In the genomic region with DNA sequence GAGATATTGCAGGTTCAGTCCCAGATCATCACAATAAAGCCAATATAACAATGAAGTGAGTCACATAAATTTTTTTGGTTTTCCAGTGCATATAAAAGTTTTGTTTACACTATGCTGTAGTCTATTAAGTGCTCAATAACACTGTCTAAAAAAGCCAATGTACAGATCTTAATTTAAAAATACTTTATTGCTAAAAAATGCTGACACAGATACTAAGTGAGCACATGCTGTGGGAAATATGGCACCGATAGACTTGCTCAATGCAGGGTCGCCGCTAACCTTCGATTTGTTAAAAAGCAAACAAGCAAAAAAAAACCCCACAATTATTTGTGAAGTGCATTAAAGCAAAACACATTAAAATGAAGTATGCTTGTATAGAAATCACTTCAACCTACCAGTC, we compare ENCODE assay signal across 33 cellular contexts.
"Had no signal": no experiment of that assay in that cellular context is flagged by ENCODE, and none has a peak within 500 bp of the region (broad histone marks: within the 10 kb centered on the region; RNA-seq: fewer than 3 reads in every experiment).

No MANE protein-coding gene starts in this region.

- H3K4me3 ChIP-seq: adrenal gland, body of pancreas, breast epithelium had no signal

- ATAC-seq: activated CD8-positive, alpha-beta T cell treated with anti-CD3 and anti-CD28 coated beads for 36 hours; activated naive CD4-positive, alpha-beta T cell treated with anti-CD3 and anti-CD28 coated beads, Interleukin-2, amount 50 U/mL, for 72 hours; activated T-cell treated with anti-CD3 and anti-CD28 coated beads, Interleukin-2, amount 50 U/mL, for 4 hours; activated T-cell treated with anti-CD3 and anti-CD28 coated beads, Interleukin-2, amount 50 U/mL, for 72 hours; activated T-helper 17 cell treated with anti-CD3 and anti-CD28 coated beads, Interleukin-2, amount 50 U/mL, for 72 hours; body of pancreas had no signal

- FAIRE-seq: astrocyte, TTC549 had no signal

- H3K27ac ChIP-seq: adrenal gland, body of pancreas, brain microvascular endothelial cell, breast epithelium, VCaP had no signal

- H3K4me1 ChIP-seq: adrenal gland, breast epithelium had no signal

- DNase-seq: activated B cell treated with CpG ODN at 0.5 μM for 24 hours; activated CD4-positive, alpha-beta memory T cell treated with anti-CD3 and anti-CD28 coated beads for 36 hours; activated CD4-positive, alpha-beta T cell treated with anti-CD3 and anti-CD28 coated beads for 4 hours; activated CD4-positive, alpha-beta T cell treated with anti-CD3 and anti-CD28 coated beads, Interleukin-2, amount 10 ng/mL, durations not matched to agents 24 days and 14 days; activated CD4-positive, alpha-beta T cell treated with anti-CD3 and anti-CD28 coated beads, Interleukin-2, amount 50 U/mL, for 1 hour; activated CD4-positive, alpha-beta T cell treated with anti-CD3 and anti-CD28 coated beads, Interleukin-2, amount 50 U/mL, for 4 hours; activated CD4-positive, CD25-positive, alpha-beta regulatory T cell treated with anti-CD3 and anti-CD28 coated beads, Interleukin-2, amount 50 U/mL, for 72 hours; activated CD8-positive, alpha-beta memory T cell treated with anti-CD3 and anti-CD28 coated beads, Interleukin-2, amount 50 U/mL, for 4 hours; activated CD8-positive, alpha-beta T cell treated with anti-CD3 and anti-CD28 coated beads for 36 hours; activated effector memory CD4-positive, alpha-beta T cell treated with anti-CD3 and anti-CD28 coated beads, Interleukin-2, amount 50 U/mL, for 16 hours; activated gamma-delta T cell treated with Interleukin-2 at 50 U/mL for 16 hours; activated naive CD4-positive, alpha-beta T cell; activated naive CD4-positive, alpha-beta T cell treated with anti-CD3 and anti-CD28 coated beads for 36 hours; activated naive CD4-positive, alpha-beta T cell treated with anti-CD3 and anti-CD28 coated beads, Interleukin-2, amount 50 U/mL, for 16 hours; activated naive CD8-positive, alpha-beta T cell treated with anti-CD3 and anti-CD28 coated beads for 36 hours; activated T-cell treated with anti-CD3 and anti-CD28 coated beads for 4 hours; activated T-cell treated with anti-CD3 and anti-CD28 coated beads, Interleukin-2, amount 50 U/mL, for 1 hour; activated T-cell treated with anti-CD3 and anti-CD28 coated beads, Interleukin-2, amount 50 U/mL, for 4 hours; activated T-cell treated with anti-CD3 and anti-CD28 coated beads, Interleukin-2, amount 50 U/mL, for 72 hours; adrenal gland; amniotic stem cell; aorta; body of pancreas; brain microvascular endothelial cell; central memory CD4-positive, alpha-beta T cell; T-helper 2 cell; T-helper 9 cell had no signal

- H3K9me3 ChIP-seq: adrenal gland, body of pancreas, breast epithelium had no signal

- H3K27me3 ChIP-seq: adrenal gland, body of pancreas, brain microvascular endothelial cell, breast epithelium had no signal

- H3K36me3 ChIP-seq: adrenal gland, brain microvascular endothelial cell, breast epithelium had no signal
